8 cellular contexts compared by ENCODE assay signal in genomic region chr18:809985-810642, GRCh38. TPM values are rescaled to one million over a fixed set of nuclear protein-coding genes. Genes with fewer than 3 reads are reported as not detected.
DNase-seq lines count a peak whose midpoint lies in the region; ATAC-seq lines count a peak whose summit lies in the region.

No MANE protein-coding gene starts in this region.

- peaks cover 77% of the 10 kb centered on the region for H3K4me1 Mint-ChIP-seq in activated CD4-positive, alpha-beta memory T cell treated with anti-CD3 and anti-CD28 coated beads, Interleukin-2, amount 10 ng/mL, durations not matched to agents 7 days and 5 days
- H3K4me1 Mint-ChIP-seq in naive thymus-derived CD8-positive, alpha-beta T cell, result peaks cover 35 to 89% (median 77%) of the 10 kb centered on the region in 4 donors

- DNase-seq in activated CD4-positive, alpha-beta memory T cell treated with anti-CD3 and anti-CD28 coated beads, Interleukin-2, amount 10 ng/mL, durations not matched to agents 7 days and 5 days, result no peak
- no peak for DNase-seq in naive thymus-derived CD8-positive, alpha-beta T cell
- no peak for DNase-seq in hippocampal formation (lab: John Stamatoyannopoulos, UW)
- no peak for DNase-seq in stimulated activated CD4-positive, alpha-beta T cell treated with anti-CD3 and anti-CD28 coated beads, Interleukin-12 subunit alpha, Interleukin-12 subunit beta, amount 100 ng/mL, for 4 hours
- DNase-seq in NCI-H2171 (lab: John Stamatoyannopoulos, UW), result no peak
- DNase-seq in OCI-M2 (lab: John Stamatoyannopoulos, UW; ENCODE audit: unreplicated experiment), result no peak

- H3K9me3 Mint-ChIP-seq in activated CD4-positive, alpha-beta memory T cell treated with anti-CD3 and anti-CD28 coated beads, Interleukin-2, amount 10 ng/mL, durations not matched to agents 7 days and 5 days, result no peaks in the 10 kb centered on the region
- H3K9me3 Mint-ChIP-seq in naive thymus-derived CD8-positive, alpha-beta T cell, result no peaks in the 10 kb centered on the region

- H3K4me3 Mint-ChIP-seq in activated CD4-positive, alpha-beta memory T cell treated with anti-CD3 and anti-CD28 coated beads, Interleukin-2, amount 10 ng/mL, durations not matched to agents 7 days and 5 days, result peak overlapping the region; percentile 94
- peak overlapping the region; percentile 77 to 99 (median 93) for H3K4me3 Mint-ChIP-seq in naive thymus-derived CD8-positive, alpha-beta T cell

- peak overlapping the region; percentile 45 for H3K27ac Mint-ChIP-seq in activated CD4-positive, alpha-beta memory T cell treated with anti-CD3 and anti-CD28 coated beads, Interleukin-2, amount 10 ng/mL, durations not matched to agents 7 days and 5 days
- H3K27ac Mint-ChIP-seq in naive thymus-derived CD8-positive, alpha-beta T cell, result peak overlapping the region in 9 of 10 donors; percentile 41 to 97 (median 79)

- peaks cover 15% of the 10 kb centered on the region for H3K36me3 Mint-ChIP-seq in activated CD4-positive, alpha-beta memory T cell treated with anti-CD3 and anti-CD28 coated beads, Interleukin-2, amount 10 ng/mL, durations not matched to agents 7 days and 5 days (ENCODE audit: low read depth)
- H3K36me3 Mint-ChIP-seq in naive thymus-derived CD8-positive, alpha-beta T cell, result peaks cover 0 to 4% (median 0%) of the 10 kb centered on the region in 3 donors

- peaks cover 3% of the 10 kb centered on the region for H3K27me3 Mint-ChIP-seq in activated CD4-positive, alpha-beta memory T cell treated with anti-CD3 and anti-CD28 coated beads, Interleukin-2, amount 10 ng/mL, durations not matched to agents 7 days and 5 days
- H3K27me3 Mint-ChIP-seq in naive thymus-derived CD8-positive, alpha-beta T cell, result peaks cover 0 to 2% (median 0%) of the 10 kb centered on the region in 5 donors

- ATAC-seq in GM18517 (IDR thresholded peaks at IDR 0.05; ENCODE audit: unreplicated experiment), result peak; percentile 44
- peak; percentile 16 for ATAC-seq in HG02852 (IDR thresholded peaks at IDR 0.05; ENCODE audit: unreplicated experiment)
- ATAC-seq in naive thymus-derived CD8-positive, alpha-beta T cell, result no peak

- CTCF ChIA-PET in activated CD4-positive, alpha-beta memory T cell treated with anti-CD3 and anti-CD28 coated beads, Interleukin-2, amount 10 ng/mL, durations not matched to agents 7 days and 5 days (lab: Charles Lee), result interaction anchor here (1.0 to 3.4 kb wide), 3 partner anchors 21 to 98 kb away, joined by 4 to 30 read pairs (median 5); partner anchors contain the start of gene ENOSF1

- POLR2A ChIA-PET in activated CD4-positive, alpha-beta memory T cell treated with anti-CD3 and anti-CD28 coated beads, Interleukin-2, amount 10 ng/mL, durations not matched to agents 7 days and 5 days (lab: Charles Lee), result interaction anchor here (0.6 to 5.2 kb wide), 8 partner anchors 10 to 152 kb away, joined by 3 to 76 read pairs (median 4); partner anchors contain the start of genes ENOSF1 and TYMS
- POLR2A ChIA-PET in naive thymus-derived CD8-positive, alpha-beta T cell (lab: Charles Lee), result interaction anchor here (0.6 to 5.1 kb wide), 3 partner anchors 20 to 539 kb away, joined by 5 to 42 read pairs (median 7); no protein-coding TSS in a partner anchor

RNA-seq across cellular contexts. Expression of gene YES1, which starts 1.9 kb away (rescaled TPM):
- 10 to 100 TPM; 11.2 to 12.0 TPM for total RNA-seq in activated CD4-positive, alpha-beta memory T cell treated with anti-CD3 and anti-CD28 coated beads, Interleukin-2, amount 10 ng/mL, durations not matched to agents 7 days and 5 days
- total RNA-seq in naive thymus-derived CD8-positive, alpha-beta T cell, result 10 to 100 TPM; 13.8 to 17.9 TPM
- polyA plus RNA-seq in naive thymus-derived CD8-positive, alpha-beta T cell, result 1 to 10 TPM in 2 of 3 donors, under 1 TPM in 1; 0.68 to 3.3 (median 2.9) TPM

Comparison
In these comparisons a context has a peak if more than half of its experiments do, and no peak if none do; other contexts are left out.
1. ATAC-seq: peak in GM18517 (single experiment) and HG02852 (single experiment); none in naive thymus-derived CD8-positive, alpha-beta T cell (0 of 2).